Comparison of ENCODE assay signal across 19 cellular contexts in genomic region chr1:216598448-216598847, GRCh38.
DNase-seq lines count a peak whose midpoint lies in the region; ATAC-seq, FAIRE-seq and TF ChIP-seq lines count a peak whose summit lies in the region.
"Had no signal": no experiment of that assay in that cellular context is flagged by ENCODE, and none has a peak within 500 bp of the region (broad histone marks: within the 10 kb centered on the region; RNA-seq: fewer than 3 reads in every experiment).

No MANE protein-coding gene starts in this region.

- TF ChIP-seq CTCF in D721Med (IDR thresholded peaks at IDR 0.05; ENCODE audit: insufficient read depth, missing control alignments) (no peak), WTC11 (IDR thresholded peaks at IDR 0.05) (no peak)

- peak overlapping the region; percentile 38; the same call in 1 of the 2 replicates for H3K27ac ChIP-seq in HUES64 (ENCODE audit: low read depth, low read length)
- H3K27ac ChIP-seq: 22Rv1; BLaER1 treated with 17β-estradiol and CSF1 and Interleukin-3, amounts not matched to agents 10 nM and 100 nM had no signal

- H3K36me3 Mint-ChIP-seq in WTC11, result no peaks in the 10 kb centered on the region

- peaks cover 50% of the 10 kb centered on the region for H3K4me1 Mint-ChIP-seq in WTC11

- H3K27ac Mint-ChIP-seq in WTC11, result 0 out of 2 replicates have a peak overlapping the region, but pooled peaks have one; percentile 77
- H3K27ac Mint-ChIP-seq: CD4-positive, alpha-beta T cell had no signal

- peaks cover 13% of the 10 kb centered on the region for H3K27me3 ChIP-seq in HUES64 (ENCODE audit: insufficient read depth, low read length)
- H3K27me3 ChIP-seq: BLaER1 treated with 17β-estradiol and CSF1 and Interleukin-3, amounts not matched to agents 10 nM and 100 nM had no signal

- peaks cover 42% of the 10 kb centered on the region for H3K4me1 ChIP-seq in HUES64 (ENCODE audit: insufficient read depth, low read length)
- H3K4me1 ChIP-seq: BLaER1 treated with 17β-estradiol and CSF1 and Interleukin-3, amounts not matched to agents 10 nM and 100 nM had no signal

- CTCF ChIA-PET in WTC11 (lab: Charles Lee), result interaction anchor here (0.6 to 1.3 kb wide), 2 partner anchors 165 to 1083 kb away, joined by 3 read pairs; no protein-coding TSS in a partner anchor

- peaks cover 4% of the 10 kb centered on the region; the same call in 1 of the 2 replicates for H3K27me3 Mint-ChIP-seq in WTC11 (ENCODE audit: low read depth)

- POLR2A ChIA-PET in WTC11 (lab: Charles Lee), result interaction anchor here (0.7 kb wide), 1 partner anchor 378 kb away, joined by 3 read pairs; no protein-coding TSS in a partner anchor

- no peaks in the 10 kb centered on the region for H3K9me3 Mint-ChIP-seq in WTC11
- H3K9me3 Mint-ChIP-seq: CD4-positive, alpha-beta T cell had no signal

- no peaks in the 10 kb centered on the region for H3K36me3 ChIP-seq in HUES64 (ENCODE audit: insufficient read depth, low read length)
- H3K36me3 ChIP-seq: BLaER1 treated with 17β-estradiol and CSF1 and Interleukin-3, amounts not matched to agents 10 nM and 100 nM had no signal

- peak; percentile 80 for FAIRE-seq in D721Med (lab: Jason Lieb, UNC)
- FAIRE-seq: GM12892, GM19239, H54 had no signal

- no peak overlapping the region for H3K9ac ChIP-seq in HUES64 (ENCODE audit: low read depth, low read length)
- H3K9ac ChIP-seq: BLaER1 treated with 17β-estradiol and CSF1 and Interleukin-3, amounts not matched to agents 10 nM and 100 nM had no signal

- H3K4me3 ChIP-seq in HUES64 (ENCODE audit: low read length), result no peak overlapping the region
- H3K4me3 ChIP-seq: BLaER1 treated with 17β-estradiol and CSF1 and Interleukin-3, amounts not matched to agents 10 nM and 100 nM had no signal

- H3K4me3 Mint-ChIP-seq in WTC11, result no peak overlapping the region
- H3K4me3 Mint-ChIP-seq: CD4-positive, alpha-beta T cell had no signal

- ATAC-seq in WTC11 (peak; percentile 6; the same call in 1 of the 2 replicates), HG03469 (IDR thresholded peaks at IDR 0.05; ENCODE audit: unreplicated experiment) (no peak), GM21390 (IDR thresholded peaks at IDR 0.05; ENCODE audit: unreplicated experiment) (no peak)

- H3K9me3 ChIP-seq in HUES64 (ENCODE audit: insufficient read depth, low read depth, low read length), result no peaks in the 10 kb centered on the region

- DNase-seq in D721Med (ENCODE audit: insufficient read length, low spot score) (no peak), WTC11 (ENCODE audit: low spot score) (no peak), iPS-NIHi7 (ENCODE audit: extremely low spot score) (peak; percentile 13), superior temporal gyrus (ENCODE audit: extremely low spot score) (no peak)
- DNase-seq in activated CD4-positive, CD25-positive, alpha-beta regulatory T cell (lab: John Stamatoyannopoulos, UW), result no peak
- DNase-seq: AML-193; CD4-positive, alpha-beta T cell; DMS153; DMS79 treated with DMSO at 0.1 percent for 48 hours; EL; GDM1 had no signal

TF ChIP-seq in WTC11, 78 proteins besides CTCF, POLR2A, EP300 and RAD21 (continues in another document):
- TF ChIP-seq, protein P1, sequence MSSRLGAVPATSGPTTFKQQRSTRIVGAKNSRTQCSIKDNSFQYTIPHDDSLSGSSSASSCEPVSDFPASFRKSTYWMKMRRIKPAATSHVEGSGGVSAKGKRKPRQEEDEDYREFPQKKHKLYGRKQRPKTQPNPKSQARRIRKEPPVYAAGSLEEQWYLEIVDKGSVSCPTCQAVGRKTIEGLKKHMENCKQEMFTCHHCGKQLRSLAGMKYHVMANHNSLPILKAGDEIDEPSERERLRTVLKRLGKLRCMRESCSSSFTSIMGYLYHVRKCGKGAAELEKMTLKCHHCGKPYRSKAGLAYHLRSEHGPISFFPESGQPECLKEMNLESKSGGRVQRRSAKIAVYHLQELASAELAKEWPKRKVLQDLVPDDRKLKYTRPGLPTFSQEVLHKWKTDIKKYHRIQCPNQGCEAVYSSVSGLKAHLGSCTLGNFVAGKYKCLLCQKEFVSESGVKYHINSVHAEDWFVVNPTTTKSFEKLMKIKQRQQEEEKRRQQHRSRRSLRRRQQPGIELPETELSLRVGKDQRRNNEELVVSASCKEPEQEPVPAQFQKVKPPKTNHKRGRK (CRISPR knock-in tag; IDR thresholded peaks at IDR 0.05; ENCODE audit: borderline replicate concordance), result no peak
- no peak for TF ChIP-seq EMX1 (CRISPR knock-in tag; IDR thresholded peaks at IDR 0.05)
- TF ChIP-seq, protein P2, sequence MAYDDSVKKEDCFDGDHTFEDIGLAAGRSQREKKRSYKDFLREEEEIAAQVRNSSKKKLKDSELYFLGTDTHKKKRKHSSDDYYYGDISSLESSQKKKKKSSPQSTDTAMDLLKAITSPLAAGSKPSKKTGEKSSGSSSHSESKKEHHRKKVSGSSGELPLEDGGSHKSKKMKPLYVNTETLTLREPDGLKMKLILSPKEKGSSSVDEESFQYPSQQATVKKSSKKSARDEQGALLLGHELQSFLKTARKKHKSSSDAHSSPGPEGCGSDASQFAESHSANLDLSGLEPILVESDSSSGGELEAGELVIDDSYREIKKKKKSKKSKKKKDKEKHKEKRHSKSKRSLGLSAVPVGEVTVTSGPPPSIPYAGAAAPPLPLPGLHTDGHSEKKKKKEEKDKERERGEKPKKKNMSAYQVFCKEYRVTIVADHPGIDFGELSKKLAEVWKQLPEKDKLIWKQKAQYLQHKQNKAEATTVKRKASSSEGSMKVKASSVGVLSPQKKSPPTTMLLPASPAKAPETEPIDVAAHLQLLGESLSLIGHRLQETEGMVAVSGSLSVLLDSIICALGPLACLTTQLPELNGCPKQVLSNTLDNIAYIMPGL (CRISPR knock-in tag; IDR thresholded peaks at IDR 0.05), result no peak
- TF ChIP-seq PRDM15 (CRISPR knock-in tag; IDR thresholded peaks at IDR 0.05), result no peak
- no peak for TF ChIP-seq ZNF423 (CRISPR knock-in tag; IDR thresholded peaks at IDR 0.05)
- TF ChIP-seq, protein P3, sequence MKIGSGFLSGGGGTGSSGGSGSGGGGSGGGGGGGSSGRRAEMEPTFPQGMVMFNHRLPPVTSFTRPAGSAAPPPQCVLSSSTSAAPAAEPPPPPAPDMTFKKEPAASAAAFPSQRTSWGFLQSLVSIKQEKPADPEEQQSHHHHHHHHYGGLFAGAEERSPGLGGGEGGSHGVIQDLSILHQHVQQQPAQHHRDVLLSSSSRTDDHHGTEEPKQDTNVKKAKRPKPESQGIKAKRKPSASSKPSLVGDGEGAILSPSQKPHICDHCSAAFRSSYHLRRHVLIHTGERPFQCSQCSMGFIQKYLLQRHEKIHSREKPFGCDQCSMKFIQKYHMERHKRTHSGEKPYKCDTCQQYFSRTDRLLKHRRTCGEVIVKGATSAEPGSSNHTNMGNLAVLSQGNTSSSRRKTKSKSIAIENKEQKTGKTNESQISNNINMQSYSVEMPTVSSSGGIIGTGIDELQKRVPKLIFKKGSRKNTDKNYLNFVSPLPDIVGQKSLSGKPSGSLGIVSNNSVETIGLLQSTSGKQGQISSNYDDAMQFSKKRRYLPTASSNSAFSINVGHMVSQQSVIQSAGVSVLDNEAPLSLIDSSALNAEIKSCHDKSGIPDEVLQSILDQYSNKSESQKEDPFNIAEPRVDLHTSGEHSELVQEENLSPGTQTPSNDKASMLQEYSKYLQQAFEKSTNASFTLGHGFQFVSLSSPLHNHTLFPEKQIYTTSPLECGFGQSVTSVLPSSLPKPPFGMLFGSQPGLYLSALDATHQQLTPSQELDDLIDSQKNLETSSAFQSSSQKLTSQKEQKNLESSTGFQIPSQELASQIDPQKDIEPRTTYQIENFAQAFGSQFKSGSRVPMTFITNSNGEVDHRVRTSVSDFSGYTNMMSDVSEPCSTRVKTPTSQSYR (CRISPR knock-in tag; IDR thresholded peaks at IDR 0.05), result no peak
- no peak for TF ChIP-seq ZNF121 (CRISPR knock-in tag; IDR thresholded peaks at IDR 0.05)
- no peak for TF ChIP-seq ESRRA (CRISPR knock-in tag; IDR thresholded peaks at IDR 0.05; ENCODE audit: borderline replicate concordance)
